ENCODE assay signal across 19 cellular contexts in genomic region chr2:84388133-84388532, GRCh38.
"Had no signal": no experiment of that assay in that cellular context is flagged by ENCODE, and none has a peak within 500 bp of the region (broad histone marks: within the 10 kb centered on the region; RNA-seq: fewer than 3 reads in every experiment).

No MANE protein-coding gene starts in this region.

- H3K36me3 Mint-ChIP-seq: natural killer cell treated with Interleukin-12 subunit alpha and Interleukin-12 subunit beta and Interleukin-15 and Interleukin-18, amount 100 ng/mL, for 72 hours; type B pancreatic cell had no signal

- ATAC-seq: activated CD4-positive, CD25-positive, alpha-beta regulatory T cell treated with anti-CD3 and anti-CD28 coated beads, Interleukin-2, amount 50 U/mL, for 24 hours; activated CD8-positive, alpha-beta memory T cell treated with anti-CD3 and anti-CD28 coated beads, Interleukin-2, amount 10 ng/mL, durations not matched to agents 7 days and 5 days; activated T-cell treated with anti-CD3 and anti-CD28 coated beads, Interleukin-2, amount 50 U/mL, for 4 hours; left lobe of liver; mucosa of descending colon; psoas muscle; sciatic nerve had no signal

- H3K4me3 ChIP-seq: ascending aorta, coronary artery, mucosa of descending colon, psoas muscle, suprapubic skin had no signal

- H3K27ac ChIP-seq: ascending aorta, coronary artery, psoas muscle, suprapubic skin had no signal

- H3K27me3 ChIP-seq: ascending aorta had no signal

- H3K27ac Mint-ChIP-seq: activated CD8-positive, alpha-beta memory T cell treated with anti-CD3 and anti-CD28 coated beads, Interleukin-2, amount 10 ng/mL, durations not matched to agents 7 days and 5 days; activated naive CD8-positive, alpha-beta T cell treated with anti-CD3 and anti-CD28 coated beads for 36 hours; natural killer cell treated with Interleukin-12 subunit alpha and Interleukin-12 subunit beta and Interleukin-15 and Interleukin-18, amount 100 ng/mL, for 72 hours; type B pancreatic cell had no signal

- H3K4me3 Mint-ChIP-seq: activated CD8-positive, alpha-beta memory T cell treated with anti-CD3 and anti-CD28 coated beads, Interleukin-2, amount 10 ng/mL, durations not matched to agents 7 days and 5 days; activated naive CD8-positive, alpha-beta T cell treated with anti-CD3 and anti-CD28 coated beads for 36 hours; activated T-cell treated with anti-CD3 and anti-CD28 coated beads, Interleukin-2, amount 50 U/mL, for 4 hours; natural killer cell treated with Interleukin-12 subunit alpha and Interleukin-12 subunit beta and Interleukin-15 and Interleukin-18, amount 100 ng/mL, for 72 hours; type B pancreatic cell had no signal

- H3K4me1 Mint-ChIP-seq: activated CD8-positive, alpha-beta memory T cell treated with anti-CD3 and anti-CD28 coated beads, Interleukin-2, amount 10 ng/mL, durations not matched to agents 7 days and 5 days; activated naive CD8-positive, alpha-beta T cell treated with anti-CD3 and anti-CD28 coated beads for 36 hours had no signal

- H3K9me3 ChIP-seq: ascending aorta, mucosa of descending colon, psoas muscle, suprapubic skin had no signal

- H3K4me1 ChIP-seq: ascending aorta, psoas muscle had no signal

- H3K9me3 Mint-ChIP-seq: natural killer cell treated with Interleukin-12 subunit alpha and Interleukin-12 subunit beta and Interleukin-15 and Interleukin-18, amount 100 ng/mL, for 72 hours; type B pancreatic cell had no signal

- DNase-seq: activated CD4-positive, alpha-beta T cell treated with anti-CD3 and anti-CD28 coated beads, Interleukin-2, amount 50 U/mL, for 48 hours; activated CD8-positive, alpha-beta memory T cell treated with anti-CD3 and anti-CD28 coated beads, Interleukin-2, amount 10 ng/mL, durations not matched to agents 7 days and 5 days; activated gamma-delta T cell treated with Interleukin-2 at 50 U/mL for 16 hours; activated naive CD8-positive, alpha-beta T cell treated with anti-CD3 and anti-CD28 coated beads for 36 hours; activated T-cell treated with anti-CD3 and anti-CD28 coated beads, Interleukin-2, amount 50 U/mL, for 4 hours; caudate nucleus; effector CD8-positive, alpha-beta T cell; psoas muscle; stimulated activated CD4-positive, alpha-beta T cell treated with anti-CD3 and anti-CD28 coated beads, Interleukin-12 subunit alpha, Interleukin-12 subunit beta, amount 100 ng/mL, for 4 hours; stimulated activated naive CD4-positive, alpha-beta T cell had no signal

- H3K36me3 ChIP-seq: ascending aorta, suprapubic skin had no signal
